Comparison of ENCODE assay signal across 1 cellular context in genomic region chr2:43568226-43568625, GRCh38.
TF ChIP-seq lines count a peak whose summit lies in the region.

No MANE protein-coding gene starts in this region.

TF ChIP-seq in GM12878, 131 proteins besides CTCF, POLR2A, EP300 and RAD21 (continued from another document):
- TF ChIP-seq ZBTB11 (CRISPR knock-in tag; IDR thresholded peaks at IDR 0.05), result no peak
- no peak for TF ChIP-seq NR2C2 (IDR thresholded peaks at IDR 0.05; ENCODE audit: borderline replicate concordance, control insufficient read depth, insufficient read length, low read depth)
- TF ChIP-seq RELA (IDR thresholded peaks at IDR 0.05; ENCODE audit: borderline replicate concordance, partially characterized antibody), result no peak
- TF ChIP-seq FOS (IDR thresholded peaks at IDR 0.05; ENCODE audit: borderline replicate concordance, extremely low read depth, insufficient read length), result no peak
- TF ChIP-seq FOXM1 (IDR thresholded peaks at IDR 0.05; ENCODE audit: low read depth, low read length), result no peak
- TF ChIP-seq ZZZ3 (IDR thresholded peaks at IDR 0.05; ENCODE audit: control insufficient read depth, insufficient read length, low read depth), result no peak
- TF ChIP-seq ZBED1 (IDR thresholded peaks at IDR 0.05; ENCODE audit: borderline replicate concordance), result no peak
- no peak for TF ChIP-seq IRF5 (IDR thresholded peaks at IDR 0.05; ENCODE audit: borderline replicate concordance)
- no peak for TF ChIP-seq HDAC6 (IDR thresholded peaks at IDR 0.05; ENCODE audit: unreplicated experiment)
- TF ChIP-seq MTA2 (IDR thresholded peaks at IDR 0.05; ENCODE audit: low read depth), result no peak
- TF ChIP-seq SMAD1 (IDR thresholded peaks at IDR 0.05; ENCODE audit: low read depth, partially characterized antibody), result no peak
